ENCODE assay signal across 30 cellular contexts in genomic region chr3:127493924-127494646, GRCh38.
"Had no signal": no experiment of that assay in that cellular context is flagged by ENCODE, and none has a peak within 500 bp of the region (broad histone marks: within the 10 kb centered on the region; RNA-seq: fewer than 3 reads in every experiment).

No MANE protein-coding gene starts in this region.

- H3K4me1 Mint-ChIP-seq: activated naive CD8-positive, alpha-beta T cell treated with anti-CD3 and anti-CD28 coated beads, Interleukin-2, amount 50 U/mL, for 24 hours; activated T-helper 17 cell treated with anti-CD3 and anti-CD28 coated beads, Interleukin-2, amount 50 U/mL, for 72 hours; immature natural killer cell; nephron progenitor cell; T-cell had no signal

- H3K36me3 Mint-ChIP-seq: activated CD4-positive, alpha-beta memory T cell treated with anti-CD3 and anti-CD28 coated beads for 36 hours; immature natural killer cell; T-cell; type B pancreatic cell had no signal

- H3K9me3 Mint-ChIP-seq: activated CD4-positive, alpha-beta memory T cell treated with anti-CD3 and anti-CD28 coated beads for 36 hours; activated naive CD8-positive, alpha-beta T cell treated with anti-CD3 and anti-CD28 coated beads, Interleukin-2, amount 50 U/mL, for 24 hours; activated T-cell treated with anti-CD3 and anti-CD28 coated beads, Interleukin-2, amount 50 U/mL, for 4 hours; activated T-helper 17 cell treated with anti-CD3 and anti-CD28 coated beads, Interleukin-2, amount 50 U/mL, for 72 hours; nephron progenitor cell; stimulated activated naive CD8-positive, alpha-beta T cell treated with anti-CD3 and anti-CD28 coated beads, Interleukin-15, Interleukin-2, amounts not matched to agents 100 ng/mL and 50 ng/mL, for 24 hours; T-cell had no signal

- H3K27me3 ChIP-seq: breast epithelium, left lung, neutrophil, ovary, right lobe of liver had no signal

- H3K4me3 Mint-ChIP-seq: activated CD4-positive, alpha-beta memory T cell treated with anti-CD3 and anti-CD28 coated beads for 36 hours; activated naive CD8-positive, alpha-beta T cell treated with anti-CD3 and anti-CD28 coated beads, Interleukin-2, amount 50 U/mL, for 24 hours; activated T-cell treated with anti-CD3 and anti-CD28 coated beads, Interleukin-2, amount 50 U/mL, for 4 hours; activated T-helper 17 cell treated with anti-CD3 and anti-CD28 coated beads, Interleukin-2, amount 50 U/mL, for 72 hours; immature natural killer cell; nephron progenitor cell; stimulated activated naive CD8-positive, alpha-beta T cell treated with anti-CD3 and anti-CD28 coated beads, Interleukin-15, Interleukin-2, amounts not matched to agents 100 ng/mL and 50 ng/mL, for 24 hours; T-cell; type B pancreatic cell had no signal

- H3K27ac ChIP-seq: breast epithelium, epithelial cell of prostate, esophagus squamous epithelium, heart right ventricle, left lung, lower lobe of right lung, neutrophil, ovary, right lobe of liver had no signal

- ATAC-seq: activated naive CD8-positive, alpha-beta T cell treated with anti-CD3 and anti-CD28 coated beads, Interleukin-2, amount 50 U/mL, for 24 hours; activated T-cell treated with anti-CD3 and anti-CD28 coated beads, Interleukin-2, amount 50 U/mL, for 4 hours; activated T-helper 17 cell treated with anti-CD3 and anti-CD28 coated beads, Interleukin-2, amount 50 U/mL, for 72 hours; heart right ventricle; left lung; lower lobe of right lung; right lobe of liver; T-cell had no signal

- H3K4me1 ChIP-seq: breast epithelium, esophagus squamous epithelium, heart right ventricle, left lung, lower lobe of right lung, right lobe of liver had no signal

- DNase-seq: activated CD4-positive, alpha-beta memory T cell treated with anti-CD3 and anti-CD28 coated beads for 36 hours; activated CD4-positive, alpha-beta T cell treated with anti-CD3 and anti-CD28 coated beads for 4 hours; activated gamma-delta T cell treated with Interleukin-2 at 50 U/mL for 16 hours; activated naive CD4-positive, alpha-beta T cell treated with anti-CD3 and anti-CD28 coated beads, Interleukin-2, amount 50 U/mL, for 16 hours; activated naive CD8-positive, alpha-beta T cell treated with anti-CD3 and anti-CD28 coated beads, Interleukin-2, amount 50 U/mL, for 24 hours; activated T-cell treated with anti-CD3 and anti-CD28 coated beads, Interleukin-2, amount 50 U/mL, for 4 hours; amygdala; dermis blood vessel endothelial cell; effector CD4-positive, alpha-beta T cell; esophagus squamous epithelium; foreskin melanocyte; heart right ventricle; immature natural killer cell; left lung; lower lobe of right lung; mesendoderm; nephron progenitor cell; ovary; stimulated activated CD4-positive, alpha-beta T cell treated with anti-CD3 and anti-CD28 coated beads, Interleukin-12 subunit alpha, Interleukin-12 subunit beta, amount 100 ng/mL, for 4 hours; stimulated activated CD4-positive, alpha-beta T cell treated with anti-CD3 and anti-CD28 coated beads, Interleukin-4, amount 100 ng/mL, for 1 hour; substantia nigra; T-cell had no signal

- H3K36me3 ChIP-seq: breast epithelium, esophagus squamous epithelium, heart right ventricle, left lung, lower lobe of right lung, neutrophil, ovary, right lobe of liver had no signal

- H3K9me3 ChIP-seq: breast epithelium, esophagus squamous epithelium, left lung, lower lobe of right lung, neutrophil, ovary, right lobe of liver had no signal

- H3K4me3 ChIP-seq: breast epithelium, esophagus squamous epithelium, heart right ventricle, left lung, lower lobe of right lung, ovary, right lobe of liver had no signal

- H3K27ac Mint-ChIP-seq: activated CD4-positive, alpha-beta memory T cell treated with anti-CD3 and anti-CD28 coated beads for 36 hours; activated naive CD8-positive, alpha-beta T cell treated with anti-CD3 and anti-CD28 coated beads, Interleukin-2, amount 50 U/mL, for 24 hours; activated T-helper 17 cell treated with anti-CD3 and anti-CD28 coated beads, Interleukin-2, amount 50 U/mL, for 72 hours; immature natural killer cell; nephron progenitor cell; progenitor cell of endocrine pancreas; stimulated activated naive CD8-positive, alpha-beta T cell treated with anti-CD3 and anti-CD28 coated beads, Interleukin-15, Interleukin-2, amounts not matched to agents 100 ng/mL and 50 ng/mL, for 24 hours; T-cell; type B pancreatic cell had no signal
